Comparison of ENCODE assay signal across 18 cellular contexts in the genomic region with DNA sequence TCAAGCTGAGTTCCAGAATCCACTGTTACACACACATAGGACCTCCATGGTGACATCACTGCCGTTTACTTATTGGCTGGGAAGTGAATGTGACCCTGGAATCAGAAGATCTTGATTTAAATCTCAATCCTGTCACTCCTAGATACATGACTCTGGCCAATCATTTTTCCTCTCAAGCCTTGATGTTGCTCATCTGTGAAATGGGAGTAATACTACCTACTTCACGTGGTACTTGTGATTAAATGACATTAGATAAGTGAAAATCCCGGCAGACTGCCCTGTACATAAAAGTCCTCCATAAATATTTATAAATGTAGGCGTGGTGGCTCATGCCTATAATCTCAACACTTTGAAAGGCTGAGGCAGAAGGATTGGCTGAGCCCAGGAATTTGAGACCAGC.
"Had no signal": no experiment of that assay in that cellular context is flagged by ENCODE, and none has a peak within 500 bp of the region (broad histone marks: within the 10 kb centered on the region; RNA-seq: fewer than 3 reads in every experiment).

No MANE protein-coding gene starts in this region.

- ATAC-seq: activated T-helper 17 cell treated with anti-CD3 and anti-CD28 coated beads, Interleukin-2, amount 50 U/mL, for 72 hours; gastrocnemius medialis; heart left ventricle; natural killer cell; WTC11 had no signal

- H3K4me3 Mint-ChIP-seq: activated CD4-positive, alpha-beta memory T cell treated with anti-CD3 and anti-CD28 coated beads, Interleukin-2, amount 10 ng/mL, durations not matched to agents 7 days and 5 days; activated naive CD8-positive, alpha-beta T cell treated with anti-CD3 and anti-CD28 coated beads, Interleukin-2, amount 10 ng/mL, durations not matched to agents 7 days and 5 days; activated T-helper 17 cell treated with anti-CD3 and anti-CD28 coated beads, Interleukin-2, amount 50 U/mL, for 72 hours; brain; central memory CD8-positive, alpha-beta T cell; natural killer cell; WTC11 had no signal

- H3K9ac ChIP-seq: parathyroid adenoma had no signal

- H3K27ac ChIP-seq: gastrocnemius medialis, parathyroid adenoma had no signal

- DNase-seq: activated CD4-positive, alpha-beta memory T cell treated with anti-CD3 and anti-CD28 coated beads, Interleukin-2, amount 10 ng/mL, durations not matched to agents 7 days and 5 days; activated CD4-positive, alpha-beta T cell treated with anti-CD3 and anti-CD28 coated beads for 48 hours; activated naive CD4-positive, alpha-beta T cell; activated naive CD8-positive, alpha-beta T cell treated with anti-CD3 and anti-CD28 coated beads, Interleukin-2, amount 10 ng/mL, durations not matched to agents 7 days and 5 days; activated T-cell treated with anti-CD3 and anti-CD28 coated beads, Interleukin-2, amount 50 U/mL, for 1 hour; amygdala; cortex of kidney; erythroblast; gastrocnemius medialis; heart left ventricle; natural killer cell; stimulated activated CD4-positive, alpha-beta T cell treated with anti-CD3 and anti-CD28 coated beads, Interleukin-2, amount 100 ng/mL, for 24 hours; stimulated activated naive CD4-positive, alpha-beta T cell treated with Interleukin-2 at 50 U/mL for 16 hours had no signal

- H3K4me3 ChIP-seq: gastrocnemius medialis, heart left ventricle had no signal

- H3K27me3 Mint-ChIP-seq: activated CD4-positive, alpha-beta memory T cell treated with anti-CD3 and anti-CD28 coated beads, Interleukin-2, amount 10 ng/mL, durations not matched to agents 7 days and 5 days; activated naive CD8-positive, alpha-beta T cell treated with anti-CD3 and anti-CD28 coated beads, Interleukin-2, amount 10 ng/mL, durations not matched to agents 7 days and 5 days; activated T-helper 17 cell treated with anti-CD3 and anti-CD28 coated beads, Interleukin-2, amount 50 U/mL, for 72 hours; brain; central memory CD8-positive, alpha-beta T cell had no signal

- H3K9me3 ChIP-seq: gastrocnemius medialis had no signal

- H3K27me3 ChIP-seq: gastrocnemius medialis, heart left ventricle had no signal

- H3K27ac Mint-ChIP-seq: activated CD4-positive, alpha-beta memory T cell treated with anti-CD3 and anti-CD28 coated beads, Interleukin-2, amount 10 ng/mL, durations not matched to agents 7 days and 5 days; activated naive CD8-positive, alpha-beta T cell treated with anti-CD3 and anti-CD28 coated beads, Interleukin-2, amount 10 ng/mL, durations not matched to agents 7 days and 5 days; activated T-helper 17 cell treated with anti-CD3 and anti-CD28 coated beads, Interleukin-2, amount 50 U/mL, for 72 hours; WTC11 had no signal

- H3K36me3 ChIP-seq: heart left ventricle had no signal
